ENCODE assay signal across 8 cellular contexts in the genomic region with DNA sequence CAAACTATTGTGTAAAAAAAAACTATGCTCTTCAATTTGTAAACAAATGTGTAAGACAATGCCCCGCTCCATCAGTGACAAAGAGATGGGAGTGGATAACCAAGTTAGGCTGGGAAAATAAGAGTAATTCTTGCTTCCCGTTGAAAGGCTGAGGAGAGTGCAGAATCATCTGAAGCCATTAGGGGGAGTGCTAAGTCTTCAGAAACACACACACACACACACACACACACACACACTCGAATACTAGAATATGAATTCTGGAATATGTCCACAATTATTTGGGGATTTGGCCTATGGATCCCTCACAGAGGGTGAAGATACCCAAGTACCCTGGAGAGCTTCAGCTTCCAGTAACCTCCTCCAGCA. TPM values are rescaled to one million over a fixed set of nuclear protein-coding genes. Genes with fewer than 3 reads are reported as not detected.
DNase-seq lines count a peak whose midpoint lies in the region; ATAC-seq lines count a peak whose summit lies in the region.

No MANE protein-coding gene starts in this region.

- peaks cover 3% of the 10 kb centered on the region for H3K4me1 Mint-ChIP-seq in activated T-helper 17 cell treated with anti-CD3 and anti-CD28 coated beads, Interleukin-2, amount 50 U/mL, for 72 hours

- ATAC-seq in activated T-helper 17 cell treated with anti-CD3 and anti-CD28 coated beads, Interleukin-2, amount 50 U/mL, for 72 hours (replicated peaks): peak; percentile 25
- no peak for ATAC-seq in GM18517 (IDR thresholded peaks at IDR 0.05; ENCODE audit: unreplicated experiment)

- peaks cover 45% of the 10 kb centered on the region for H3K27me3 Mint-ChIP-seq in activated T-helper 17 cell treated with anti-CD3 and anti-CD28 coated beads, Interleukin-2, amount 50 U/mL, for 72 hours

- H3K27ac Mint-ChIP-seq in activated T-helper 17 cell treated with anti-CD3 and anti-CD28 coated beads, Interleukin-2, amount 50 U/mL, for 72 hours: peak overlapping the region; percentile 39

- peak; percentile 87 for DNase-seq in DMS79 treated with DMSO at 0.1 percent for 48 hours (lab: John Stamatoyannopoulos, UW)
- peak; percentile 82 for DNase-seq in H4 (ENCODE audit: low spot score)
- DNase-seq in NCI-H2171 treated with DMSO at 0.1 percent for 48 hours (lab: John Stamatoyannopoulos, UW): peak; percentile 64
- DNase-seq in iPS-NIHi11 (ENCODE audit: low spot score): peak; percentile 45
- DNase-seq in stimulated activated CD4-positive, alpha-beta T cell treated with anti-CD3 and anti-CD28 coated beads, Interleukin-4, amount 100 ng/mL, for 4 hours: no peak
- no peak for DNase-seq in activated CD4-positive, alpha-beta T cell treated with anti-CD3 and anti-CD28 coated beads, Interleukin-2, amount 50 U/mL, for 48 hours

- H3K9me3 Mint-ChIP-seq in activated T-helper 17 cell treated with anti-CD3 and anti-CD28 coated beads, Interleukin-2, amount 50 U/mL, for 72 hours: no peaks in the 10 kb centered on the region

- peak overlapping the region; percentile 63 for H3K4me3 Mint-ChIP-seq in activated T-helper 17 cell treated with anti-CD3 and anti-CD28 coated beads, Interleukin-2, amount 50 U/mL, for 72 hours

- no peaks in the 10 kb centered on the region for H3K36me3 Mint-ChIP-seq in activated T-helper 17 cell treated with anti-CD3 and anti-CD28 coated beads, Interleukin-2, amount 50 U/mL, for 72 hours (ENCODE audit: low read depth)

RNA-seq across cellular contexts. Expression of a gene that starts 27.8 kb away (rescaled TPM):
- total RNA-seq in H4 (2014; rRNA removed; shearing (Covaris generic)): 8.9 and 9.4 TPM in 2 replicates
- total RNA-seq in activated T-helper 17 cell treated with anti-CD3 and anti-CD28 coated beads, Interleukin-2, amount 50 U/mL, for 72 hours: 1 to 10 TPM; 8.1 TPM

RNA-seq across cellular contexts. Expression of a gene that starts 37.3 kb away (rescaled TPM):
- 10.7 and 13.2 TPM in 2 replicates for total RNA-seq in H4 (2014; rRNA removed; shearing (Covaris generic))
- 10 to 100 TPM in 1 of 2 donors, 1 to 10 TPM in 1; 6.9 to 10.6 TPM for total RNA-seq in activated T-helper 17 cell treated with anti-CD3 and anti-CD28 coated beads, Interleukin-2, amount 50 U/mL, for 72 hours

Comparison
In these comparisons a context has a peak if more than half of its experiments do, and no peak if none do; other contexts are left out.
1. DNase-seq: peak in DMS79 treated with DMSO at 0.1 percent for 48 hours (single experiment), H4 (single experiment), NCI-H2171 treated with DMSO at 0.1 percent for 48 hours (single experiment) and iPS-NIHi11 (single experiment); none in stimulated activated CD4-positive, alpha-beta T cell treated with anti-CD3 and anti-CD28 coated beads, Interleukin-4, amount 100 ng/mL, for 4 hours (0 of 2) and activated CD4-positive, alpha-beta T cell treated with anti-CD3 and anti-CD28 coated beads, Interleukin-2, amount 50 U/mL, for 48 hours (0 of 2).